In genomic region chr1:149103109-149104081, GRCh38 we compare ENCODE assay signal across 8 cellular contexts. TPM values are rescaled to one million over a fixed set of nuclear protein-coding genes. Genes with fewer than 3 reads are reported as not detected.
DNase-seq lines count a peak whose midpoint lies in the region; ATAC-seq and TF ChIP-seq lines count a peak whose summit lies in the region.
"Not testable (repeated sequence)": the region's sequence is repeated elsewhere in the genome, so short reads cannot be mapped to it uniquely, and the experiment has no call there.

NBPF9 (minus strand) TSS chr1:149103551; CDS start chr1:149082139, 21,412 bp downstream.

- H3K4me3 Mint-ChIP-seq in nephron progenitor cell = peak within 1 kb of the TSS; percentile 97
- H3K4me3 Mint-ChIP-seq in stimulated activated effector memory CD8-positive, alpha-beta T cell treated with anti-CD3 and anti-CD28 coated beads, Interleukin-12 subunit alpha, Interleukin-12 subunit beta, amount 100 ng/mL, for 72 hours = peak within 1 kb of the TSS; percentile 87

- not testable (repeated sequence) for H3K27me3 Mint-ChIP-seq in nephron progenitor cell (ENCODE audit: low read depth, poor library complexity)

- H3K9me3 ChIP-seq in HUES48 (ENCODE audit: control insufficient read depth, insufficient read depth, low read length) = not testable (repeated sequence)

- not testable (repeated sequence) for H3K4me1 Mint-ChIP-seq in nephron progenitor cell; stimulated activated effector memory CD8-positive, alpha-beta T cell treated with anti-CD3 and anti-CD28 coated beads, Interleukin-12 subunit alpha, Interleukin-12 subunit beta, amount 100 ng/mL, for 72 hours

- DNase-seq in DMS153 treated with DMSO at 0.1 percent for 48 hours (lab: John Stamatoyannopoulos, UW; ENCODE audit: unreplicated experiment) (peak; percentile 5), SK-MEL-5 (ENCODE audit: low read depth, low spot score) (peak; percentile 34), activated gamma-delta T cell treated with Interleukin-2 at 50 U/mL for 16 hours (peak; percentile 29), fibroblast of the aortic adventitia (ENCODE audit: low read depth) (peak; percentile 43), nephron progenitor cell (peak; percentile 67)
- DNase-seq in stimulated activated effector memory CD8-positive, alpha-beta T cell treated with anti-CD3 and anti-CD28 coated beads, Interleukin-12 subunit alpha, Interleukin-12 subunit beta, amount 100 ng/mL, for 72 hours (ENCODE audit: low spot score in 2 of 2) = peak in 1 of 2 donors; percentile 75

- H3K36me3 Mint-ChIP-seq in nephron progenitor cell (ENCODE audit: low read depth); stimulated activated effector memory CD8-positive, alpha-beta T cell treated with anti-CD3 and anti-CD28 coated beads, Interleukin-12 subunit alpha, Interleukin-12 subunit beta, amount 100 ng/mL, for 72 hours: not testable (repeated sequence)

- in situ Hi-C loops in SK-MEL-5 (cut with HindIII; ENCODE audit: low pct_unique_long_range_greater_than_20kb, low sequenced_read_pairs) = not testable (repeated sequence)

- H3K36me3 ChIP-seq in HUES48 (ENCODE audit: control insufficient read depth, insufficient read depth, low read length) = not testable (repeated sequence)

- TF ChIP-seq CTCF in fibroblast of the aortic adventitia (IDR thresholded peaks at IDR 0.05; ENCODE audit: insufficient read depth, low read length); nephron progenitor cell (IDR thresholded peaks at IDR 0.05): not testable (repeated sequence)

- not testable (repeated sequence) for H3K4me1 ChIP-seq in HUES48 (ENCODE audit: control insufficient read depth, insufficient read depth, low read length)

- H3K27ac Mint-ChIP-seq in nephron progenitor cell = peak within 1 kb of the TSS; percentile 99
- peak within 1 kb of the TSS; percentile 87 for H3K27ac Mint-ChIP-seq in stimulated activated effector memory CD8-positive, alpha-beta T cell treated with anti-CD3 and anti-CD28 coated beads, Interleukin-12 subunit alpha, Interleukin-12 subunit beta, amount 100 ng/mL, for 72 hours

- not testable (repeated sequence) for H3K27me3 ChIP-seq in HUES48 (ENCODE audit: control insufficient read depth, insufficient read depth, low read length)

- peak; percentile 88 for ATAC-seq in GM21786 (IDR thresholded peaks at IDR 0.05; ENCODE audit: unreplicated experiment)
- peak; percentile 97 for ATAC-seq in stimulated activated effector memory CD8-positive, alpha-beta T cell treated with anti-CD3 and anti-CD28 coated beads, Interleukin-12 subunit alpha, Interleukin-12 subunit beta, amount 100 ng/mL, for 72 hours

- H3K4me3 ChIP-seq in HUES48 (ENCODE audit: low read depth, low read length) = peak within 1 kb of the TSS; percentile 47
- peak within 1 kb of the TSS; percentile 54 for H3K4me3 ChIP-seq in fibroblast of the aortic adventitia (ENCODE audit: low read depth, low read length)

- H3K9me3 Mint-ChIP-seq in nephron progenitor cell; stimulated activated effector memory CD8-positive, alpha-beta T cell treated with anti-CD3 and anti-CD28 coated beads, Interleukin-12 subunit alpha, Interleukin-12 subunit beta, amount 100 ng/mL, for 72 hours: not testable (repeated sequence)

- not testable (repeated sequence) for H3K9ac ChIP-seq in HUES48 (ENCODE audit: low read depth, low read length)

- not testable (repeated sequence) for H3K27ac ChIP-seq in HUES48 (ENCODE audit: low read depth, low read length)

RNA-seq across cellular contexts. Expression of gene NBPF9, which starts in this region (rescaled TPM):
- 20.2 and 21.1 TPM in 2 replicates for total RNA-seq in SK-MEL-5 (2014; rRNA removed; shearing (Covaris generic))
- polyA plus RNA-seq in SK-MEL-5 (2015; cell fraction: cytosol; rRNA removed) = 12.9 and 16.6 TPM in 2 replicates
- 146 and 153 TPM in 2 replicates for polyA plus RNA-seq in SK-MEL-5 (2015; cell fraction: nucleus; rRNA removed)
- 15.0 and 20.5 TPM in 2 replicates for total RNA-seq in fibroblast of the aortic adventitia (ENCODE audit: low replicate concordance)
